ENCODE assay signal across 8 cellular contexts in genomic region chr1:228830954-228831481, GRCh38.
DNase-seq lines count a peak whose midpoint lies in the region; ATAC-seq and TF ChIP-seq lines count a peak whose summit lies in the region.

No MANE protein-coding gene starts in this region.

- peak; percentile 89 for ATAC-seq in GM21447 (IDR thresholded peaks at IDR 0.05; ENCODE audit: unreplicated experiment)
- peak; percentile 75 for ATAC-seq in HG03571 (IDR thresholded peaks at IDR 0.05; ENCODE audit: unreplicated experiment)

- no peak overlapping the region for H3K4me3 ChIP-seq in fibroblast of villous mesenchyme (ENCODE audit: low read depth, low read length)

- DNase-seq in EL (peak; percentile 58), fibroblast of villous mesenchyme (ENCODE audit: low read depth) (peak; percentile 67), NCI-H2171 treated with DMSO at 0.1 percent for 48 hours (lab: John Stamatoyannopoulos, UW) (no peak), iPS-NIHi7 (ENCODE audit: extremely low spot score) (no peak), C1 segment of cervical spinal cord (lab: John Stamatoyannopoulos, UW) (no peak)
- DNase-seq in activated naive CD4-positive, alpha-beta T cell treated with anti-CD3 and anti-CD28 coated beads, Interleukin-2, amount 50 U/mL, for 16 hours = no peak

- no peak for TF ChIP-seq CTCF in fibroblast of villous mesenchyme (IDR thresholded peaks at IDR 0.05; ENCODE audit: insufficient read depth, low read depth, low read length)

Comparison
In these comparisons a context has a peak if more than half of its experiments do, and no peak if none do; other contexts are left out.
1. DNase-seq: peak in EL (single experiment) and fibroblast of villous mesenchyme (single experiment); none in NCI-H2171 treated with DMSO at 0.1 percent for 48 hours (single experiment), iPS-NIHi7 (single experiment), activated naive CD4-positive, alpha-beta T cell treated with anti-CD3 and anti-CD28 coated beads, Interleukin-2, amount 50 U/mL, for 16 hours (single experiment) and C1 segment of cervical spinal cord (0 of 14).